In the genomic region with DNA sequence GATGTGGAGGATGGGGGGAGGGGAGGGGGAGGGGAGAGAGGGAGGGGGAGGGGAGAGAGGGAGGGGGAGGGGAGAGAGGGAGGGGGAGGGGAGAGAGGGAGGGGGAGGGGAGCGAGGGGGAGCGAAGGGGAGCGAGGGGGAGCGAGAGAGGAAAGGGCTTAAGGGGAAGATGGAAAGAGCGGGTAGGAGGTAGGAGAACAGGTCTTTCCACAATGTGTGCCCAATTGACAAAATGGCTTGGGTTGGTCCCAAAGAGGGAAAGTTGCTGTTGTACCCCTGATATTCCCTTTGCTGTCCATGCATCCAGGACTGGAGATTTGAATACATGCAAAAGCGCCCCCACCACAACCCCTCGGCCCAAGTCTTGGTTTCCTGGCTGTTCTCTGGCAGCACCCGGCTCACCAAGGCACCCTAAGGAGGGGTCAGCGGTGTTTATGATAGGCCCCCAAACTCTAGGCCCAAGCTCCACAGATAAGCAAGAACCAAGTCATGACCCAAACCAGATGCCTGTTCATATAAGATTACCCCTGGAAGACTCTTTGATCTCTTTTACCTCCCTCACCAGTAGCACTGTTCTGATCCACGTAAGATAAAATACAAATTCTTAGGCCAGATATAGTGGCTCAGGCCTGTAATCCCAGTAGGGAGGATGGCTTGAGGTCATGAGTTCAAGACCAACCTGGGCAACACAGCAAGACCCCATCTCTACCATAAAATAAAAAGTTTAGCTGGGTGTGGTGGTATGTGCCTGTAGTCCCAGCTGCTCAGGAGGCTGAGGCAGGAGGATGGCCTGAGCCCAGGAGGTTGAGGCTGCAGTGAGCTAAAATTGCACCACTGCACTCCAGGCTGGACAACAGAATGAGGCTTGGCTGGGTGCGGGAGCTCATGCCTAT, we compare ENCODE assay signal across 19 cellular contexts.
DNase-seq lines count a peak whose midpoint lies in the region; ATAC-seq and TF ChIP-seq lines count a peak whose summit lies in the region.
"Had no signal": no experiment of that assay in that cellular context is flagged by ENCODE, and none has a peak within 500 bp of the region (broad histone marks: within the 10 kb centered on the region; RNA-seq: fewer than 3 reads in every experiment).

No MANE protein-coding gene starts in this region.

- whole genome bisulfite sequencing in esophagus squamous epithelium, 2 donors = 52 to 78% methylated on average over 3 to 7 of the region's 11 CpGs

- DNase-seq in CD14-positive monocyte (ENCODE audit: low spot score) = no peak
- DNase-seq in DMS53 treated with DMSO at 0.1 percent for 48 hours (lab: John Stamatoyannopoulos, UW; ENCODE audit: unreplicated experiment) = peak; percentile 3
- DNase-seq in RWPE2 (ENCODE audit: low spot score) = peak; percentile 27
- DNase-seq in osteocyte (ENCODE audit: extremely low spot score, unreplicated experiment) = no peak
- DNase-seq in esophagus squamous epithelium (lab: John Stamatoyannopoulos, UW) = no peak
- DNase-seq in activated naive CD4-positive, alpha-beta T cell treated with anti-CD3 and anti-CD28 coated beads, Interleukin-2, amount 10 ng/mL, durations not matched to agents 7 days and 5 days = no peak
- DNase-seq: activated CD4-positive, alpha-beta T cell treated with anti-CD3 and anti-CD28 coated beads for 1 hour; activated CD8-positive, alpha-beta T cell treated with anti-CD3 and anti-CD28 coated beads for 36 hours; activated gamma-delta T cell treated with Interleukin-2 at 50 U/mL for 16 hours; Karpas-422; NCI-H1694 treated with DMSO at 0.1 percent for 48 hours; RPMI8226; stimulated activated CD4-positive, alpha-beta T cell treated with anti-CD3 and anti-CD28 coated beads, Interleukin-2, amount 100 ng/mL, for 48 hours had no signal

- ATAC-seq in RWPE2 (ENCODE audit: low read depth) (no peak), GM18870 (IDR thresholded peaks at IDR 0.05; ENCODE audit: unreplicated experiment) (no peak)
- ATAC-seq: activated CD8-positive, alpha-beta T cell treated with anti-CD3 and anti-CD28 coated beads for 36 hours; GM12878 had no signal

- H3K27me3 Mint-ChIP-seq in CD14-positive monocyte (ENCODE audit: low read depth in 3 of 3) = peaks cover 0 to 5% (median 2%) of the 10 kb centered on the region in 3 donors
- H3K27me3 Mint-ChIP-seq in osteocyte (ENCODE audit: unreplicated experiment) = no peaks in the 10 kb centered on the region
- peaks cover 3% of the 10 kb centered on the region for H3K27me3 Mint-ChIP-seq in activated naive CD4-positive, alpha-beta T cell treated with anti-CD3 and anti-CD28 coated beads, Interleukin-2, amount 10 ng/mL, durations not matched to agents 7 days and 5 days
- H3K27me3 Mint-ChIP-seq: activated CD8-positive, alpha-beta T cell treated with anti-CD3 and anti-CD28 coated beads for 36 hours; natural killer cell treated with Interleukin-12 subunit alpha and Interleukin-12 subunit beta and Interleukin-15 and Interleukin-18, amount 100 ng/mL, for 72 hours had no signal

- peaks cover 0 to 2% (median 0%) of the 10 kb centered on the region in 7 donors for H3K9me3 Mint-ChIP-seq in CD14-positive monocyte
- H3K9me3 Mint-ChIP-seq in osteocyte (ENCODE audit: unreplicated experiment) = no peaks in the 10 kb centered on the region
- H3K9me3 Mint-ChIP-seq in activated naive CD4-positive, alpha-beta T cell treated with anti-CD3 and anti-CD28 coated beads, Interleukin-2, amount 10 ng/mL, durations not matched to agents 7 days and 5 days = no peaks in the 10 kb centered on the region
- H3K9me3 Mint-ChIP-seq: activated CD8-positive, alpha-beta T cell treated with anti-CD3 and anti-CD28 coated beads for 36 hours; natural killer cell treated with Interleukin-12 subunit alpha and Interleukin-12 subunit beta and Interleukin-15 and Interleukin-18, amount 100 ng/mL, for 72 hours; T-helper 1 cell treated with Interleukin-12 subunit alpha and Interleukin-12 subunit beta and Interleukin-4 antibody, amounts not matched to agents 30 μg/mL and 1 μg/mL, for 36 hours had no signal

- H3K36me3 Mint-ChIP-seq in CD14-positive monocyte = peaks cover 3 to 28% of the 10 kb centered on the region in 2 donors
- H3K36me3 Mint-ChIP-seq in osteocyte (ENCODE audit: unreplicated experiment) = peaks cover 8% of the 10 kb centered on the region
- peaks cover 1% of the 10 kb centered on the region for H3K36me3 Mint-ChIP-seq in activated naive CD4-positive, alpha-beta T cell treated with anti-CD3 and anti-CD28 coated beads, Interleukin-2, amount 10 ng/mL, durations not matched to agents 7 days and 5 days
- H3K36me3 Mint-ChIP-seq: natural killer cell treated with Interleukin-12 subunit alpha and Interleukin-12 subunit beta and Interleukin-15 and Interleukin-18, amount 100 ng/mL, for 72 hours had no signal

- H3K4me3 Mint-ChIP-seq in CD14-positive monocyte (no peak overlapping the region), osteocyte (ENCODE audit: unreplicated experiment) (no peak overlapping the region)
- H3K4me3 Mint-ChIP-seq in activated naive CD4-positive, alpha-beta T cell treated with anti-CD3 and anti-CD28 coated beads, Interleukin-2, amount 10 ng/mL, durations not matched to agents 7 days and 5 days = no peak overlapping the region
- H3K4me3 Mint-ChIP-seq: activated CD8-positive, alpha-beta T cell treated with anti-CD3 and anti-CD28 coated beads for 36 hours; natural killer cell treated with Interleukin-12 subunit alpha and Interleukin-12 subunit beta and Interleukin-15 and Interleukin-18, amount 100 ng/mL, for 72 hours; T-helper 1 cell treated with Interleukin-12 subunit alpha and Interleukin-12 subunit beta and Interleukin-4 antibody, amounts not matched to agents 30 μg/mL and 1 μg/mL, for 36 hours had no signal

- CTCF ChIA-PET in activated naive CD4-positive, alpha-beta T cell treated with anti-CD3 and anti-CD28 coated beads, Interleukin-2, amount 10 ng/mL, durations not matched to agents 7 days and 5 days (lab: Charles Lee) = interaction anchor here (1.3 kb wide), 1 partner anchor 71 kb away, joined by 4 read pairs; no protein-coding TSS in a partner anchor

- H3K27ac Mint-ChIP-seq in CD14-positive monocyte = peak overlapping the region; percentile 84 to 96 (median 93)
- peak overlapping the region; percentile 18 for H3K27ac Mint-ChIP-seq in osteocyte (ENCODE audit: unreplicated experiment)
- H3K27ac Mint-ChIP-seq in activated naive CD4-positive, alpha-beta T cell treated with anti-CD3 and anti-CD28 coated beads, Interleukin-2, amount 10 ng/mL, durations not matched to agents 7 days and 5 days = no peak overlapping the region
- H3K27ac Mint-ChIP-seq: activated CD8-positive, alpha-beta T cell treated with anti-CD3 and anti-CD28 coated beads for 36 hours; T-helper 1 cell treated with Interleukin-12 subunit alpha and Interleukin-12 subunit beta and Interleukin-4 antibody, amounts not matched to agents 30 μg/mL and 1 μg/mL, for 36 hours had no signal

- H3K36me3 ChIP-seq in RWPE2 (ENCODE audit: low read depth) (no peaks in the 10 kb centered on the region), esophagus squamous epithelium (no peaks in the 10 kb centered on the region)
- H3K36me3 ChIP-seq: pancreas, transverse colon had no signal

- TF ChIP-seq CTCF in CD14-positive monocyte (IDR thresholded peaks at IDR 0.05) = no peak
- no peak for TF ChIP-seq CTCF in RWPE2 (IDR thresholded peaks at IDR 0.05; ENCODE audit: poor library complexity, severe bottlenecking)
- TF ChIP-seq CTCF in osteocyte (IDR thresholded peaks at IDR 0.05) = no peak
- no peak for TF ChIP-seq CTCF in esophagus squamous epithelium (IDR thresholded peaks at IDR 0.05)

- H3K27ac ChIP-seq in RWPE2 (ENCODE audit: poor library complexity, severe bottlenecking) (no peak overlapping the region), esophagus squamous epithelium (no peak overlapping the region)
- H3K27ac ChIP-seq: transverse colon had no signal

- intact Hi-C loops in CD14-positive monocyte (cut with micrococcal nuclease) (no loop called here), esophagus squamous epithelium (cut with DNase I) (no loop called here)

- H3K4me1 Mint-ChIP-seq in CD14-positive monocyte (peaks cover 67% of the 10 kb centered on the region), osteocyte (ENCODE audit: unreplicated experiment) (peaks cover 69% of the 10 kb centered on the region)
- H3K4me1 Mint-ChIP-seq in activated naive CD4-positive, alpha-beta T cell treated with anti-CD3 and anti-CD28 coated beads, Interleukin-2, amount 10 ng/mL, durations not matched to agents 7 days and 5 days = peaks cover 30% of the 10 kb centered on the region

- H3K9me3 ChIP-seq in RWPE2 (ENCODE audit: severe bottlenecking) (no peaks in the 10 kb centered on the region), esophagus squamous epithelium (no peaks in the 10 kb centered on the region)
- H3K9me3 ChIP-seq: pancreas, transverse colon had no signal

- no peak for TF ChIP-seq POLR2A in esophagus squamous epithelium (IDR thresholded peaks at IDR 0.05)

- H3K27me3 ChIP-seq in RWPE2 (ENCODE audit: insufficient read depth, poor library complexity, severe bottlenecking) (no peaks in the 10 kb centered on the region), esophagus squamous epithelium (no peaks in the 10 kb centered on the region)
- H3K27me3 ChIP-seq: pancreas, transverse colon had no signal

- peaks cover 26% of the 10 kb centered on the region for H3K4me1 ChIP-seq in RWPE2 (ENCODE audit: insufficient read depth, poor library complexity, severe bottlenecking)
- H3K4me1 ChIP-seq in esophagus squamous epithelium = peaks cover 0 to 55% (median 24%) of the 10 kb centered on the region in 3 donors

- H3K4me3 ChIP-seq in RWPE2 (ENCODE audit: severe bottlenecking) (no peak overlapping the region), esophagus squamous epithelium (no peak overlapping the region)
- H3K4me3 ChIP-seq: GM12878, pancreas, transverse colon had no signal

Comparison
In these comparisons a context has a peak if more than half of its experiments do, and no peak if none do; other contexts are left out.
1. DNase-seq: peak in DMS53 treated with DMSO at 0.1 percent for 48 hours (single experiment) and RWPE2 (single experiment); none in CD14-positive monocyte (single experiment), osteocyte (single experiment), esophagus squamous epithelium (single experiment) and activated naive CD4-positive, alpha-beta T cell treated with anti-CD3 and anti-CD28 coated beads, Interleukin-2, amount 10 ng/mL, durations not matched to agents 7 days and 5 days (single experiment).